Comparison of ENCODE assay signal across 8 cellular contexts in the genomic region with DNA sequence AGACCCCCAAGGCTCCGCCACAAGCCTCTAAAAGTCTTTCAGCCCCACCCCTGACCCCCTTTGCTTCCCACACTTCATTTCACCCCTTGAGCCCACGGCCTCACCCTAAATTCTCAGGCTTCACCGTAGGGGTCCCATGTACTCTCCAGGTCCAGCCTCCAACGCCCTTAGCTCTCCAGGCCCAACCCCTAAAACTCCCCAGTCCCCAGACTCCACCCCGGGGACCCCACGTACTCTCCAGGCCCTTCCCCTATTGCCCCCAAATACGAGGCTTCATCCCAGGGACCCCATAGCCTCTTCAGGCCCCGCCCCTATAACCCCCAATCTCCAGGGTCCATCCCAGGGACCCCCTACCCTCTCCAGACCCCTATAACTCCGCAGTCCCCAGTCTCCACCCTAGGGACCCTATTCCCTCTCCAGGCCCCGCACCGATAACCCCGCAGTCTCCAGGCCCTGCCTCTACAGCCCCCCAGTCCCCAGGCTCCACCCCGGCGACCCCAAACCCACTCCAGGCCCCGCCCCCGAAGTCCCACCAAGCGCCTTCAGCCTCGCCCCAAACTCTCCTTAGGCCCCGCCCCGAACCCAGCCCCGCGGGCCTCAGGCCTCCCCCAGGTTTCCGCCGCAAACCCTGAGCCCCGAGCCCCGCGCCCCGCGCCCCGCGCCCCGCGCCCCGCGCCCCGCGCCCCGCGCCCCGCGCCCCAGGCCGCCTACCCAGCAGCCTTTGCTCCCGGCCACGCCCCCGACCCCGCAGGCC. TPM values are rescaled to one million over a fixed set of nuclear protein-coding genes. Genes with fewer than 3 reads are reported as not detected.
DNase-seq lines count a peak whose midpoint lies in the region; ATAC-seq and TF ChIP-seq lines count a peak whose summit lies in the region.

No MANE protein-coding gene starts in this region.

- H3K27ac Mint-ChIP-seq in HFFc6 = peak overlapping the region; percentile 83

- H3K9me3 ChIP-seq in SK-N-MC (ENCODE audit: low read depth, low read length) (no peaks in the 10 kb centered on the region), esophagus muscularis mucosa (no peaks in the 10 kb centered on the region), neuron (ENCODE audit: low read length) (no peaks in the 10 kb centered on the region)

- peak overlapping the region; percentile 92 for H3K4me3 Mint-ChIP-seq in HFFc6

- peak overlapping the region; percentile 95 for H2AFZ ChIP-seq in neuron (ENCODE audit: low read depth, low read length)

- no peak for TF ChIP-seq POLR2A in esophagus muscularis mucosa (IDR thresholded peaks at IDR 0.05; ENCODE audit: low read depth)

- H3K4me3 ChIP-seq in SK-N-MC (peak overlapping the region; percentile 97), esophagus muscularis mucosa (peak overlapping the region; percentile 83 to 100 (median 90)), neuron (ENCODE audit: low read length) (peak overlapping the region; percentile 98)

- no peak for ATAC-seq in HG03520 (IDR thresholded peaks at IDR 0.05; ENCODE audit: unreplicated experiment)

- no peaks in the 10 kb centered on the region for H3K27me3 ChIP-seq in esophagus muscularis mucosa
- no peaks in the 10 kb centered on the region for H3K27me3 ChIP-seq in neuron (ENCODE audit: insufficient read depth, low read length)

- H3K9me3 Mint-ChIP-seq in HFFc6 = no peaks in the 10 kb centered on the region

- H3K27ac ChIP-seq in SK-N-MC (peak overlapping the region; percentile 99), esophagus muscularis mucosa (replicated peaks in 1 of 4) (peak overlapping the region; percentile 89 to 94 (median 92))

- H3K27me3 Mint-ChIP-seq in HFFc6 (ENCODE audit: insufficient read depth) = peaks cover 7% of the 10 kb centered on the region

- peak; percentile 79 for DNase-seq in GM13977 (ENCODE audit: low spot score)
- DNase-seq in HFFc6 = no peak
- DNase-seq in SK-N-MC (ENCODE audit: low read depth, low spot score) = no peak
- DNase-seq in esophagus muscularis mucosa (ENCODE audit: extremely low spot score) = no peak
- no peak for DNase-seq in ecto neural progenitor cell (ENCODE audit: low spot score)
- DNase-seq in DMS79 (lab: John Stamatoyannopoulos, UW) = no peak

- no peaks in the 10 kb centered on the region for H3K4me1 Mint-ChIP-seq in HFFc6 (ENCODE audit: low read depth)

- peak overlapping the region; percentile 98 for H3K9ac ChIP-seq in SK-N-MC (ENCODE audit: insufficient read length)

- H3K36me3 Mint-ChIP-seq in HFFc6 (ENCODE audit: low read depth) = no peaks in the 10 kb centered on the region; the same call in 1 of the 2 replicates

- in situ Hi-C loops in GM13977 (cut with MboI; ENCODE audit: low pct_unique_long_range_greater_than_20kb, low sequenced_read_pairs, unreplicated experiment) = no loop called here

- WGBS in esophagus muscularis mucosa = 7% methylated on average over 15 of the region's 46 CpGs

- TF ChIP-seq CTCF in GM13977 (IDR thresholded peaks at IDR 0.05; ENCODE audit: extremely low read depth, insufficient read depth, missing control alignments) (no peak), HFFc6 (IDR thresholded peaks at IDR 0.05) (no peak), esophagus muscularis mucosa (IDR thresholded peaks at IDR 0.05) (no peak)

- TF ChIP-seq EP300 in esophagus muscularis mucosa (IDR thresholded peaks at IDR 0.05) = no peak

- intact Hi-C loops in esophagus muscularis mucosa (cut with DNase I) = no loop called here

- peaks cover 5 to 31% (median 19%) of the 10 kb centered on the region in 4 donors for H3K4me1 ChIP-seq in esophagus muscularis mucosa
- peaks cover 5% of the 10 kb centered on the region for H3K4me1 ChIP-seq in neuron (ENCODE audit: insufficient read depth, low read length)

- H3K36me3 ChIP-seq in SK-N-MC (ENCODE audit: insufficient read depth, low read length) = peaks cover 17% of the 10 kb centered on the region; the same call in 1 of the 2 replicates
- H3K36me3 ChIP-seq in esophagus muscularis mucosa = peaks cover 20 to 47% (median 40%) of the 10 kb centered on the region in 4 donors
- peaks cover 40% of the 10 kb centered on the region for H3K36me3 ChIP-seq in neuron (ENCODE audit: insufficient read depth, low read length)

RNA-seq across cellular contexts. Expression of a gene that starts 0.6 kb away (rescaled TPM):
- 10 to 100 TPM; 58.1 to 91.0 (median 70.9) TPM for total RNA-seq in HFFc6 (2021; fragmentation: NEBNext Ultra II Directional; extraction: Animal tissue kit (Norgen Biotek cat#: 25700))
- total RNA-seq in esophagus muscularis mucosa = 10 to 100 TPM; 26.3 to 50.9 (median 37.2) TPM

RNA-seq across cellular contexts. Expression of a gene that starts 0.9 kb away (rescaled TPM):
- total RNA-seq in HFFc6 (2021; fragmentation: NEBNext Ultra II Directional; extraction: Animal tissue kit (Norgen Biotek cat#: 25700)) = not detected
- not detected for total RNA-seq in esophagus muscularis mucosa

RNA-seq across cellular contexts. Expression of a gene that starts 20.6 kb away (rescaled TPM):
- 10 to 100 TPM; 41.9 to 53.4 (median 45.9) TPM for total RNA-seq in HFFc6 (2021; fragmentation: NEBNext Ultra II Directional; extraction: Animal tissue kit (Norgen Biotek cat#: 25700))
- 10 to 100 TPM; 32.0 to 52.5 (median 40.0) TPM for total RNA-seq in esophagus muscularis mucosa

RNA-seq across cellular contexts. Expression of a gene that starts 24.7 kb away (rescaled TPM):
- total RNA-seq in HFFc6 (2021; fragmentation: NEBNext Ultra II Directional; extraction: Animal tissue kit (Norgen Biotek cat#: 25700)) = not detected
- total RNA-seq in esophagus muscularis mucosa = not detected

RNA-seq across cellular contexts. Expression of a gene that starts 33.0 kb away (rescaled TPM):
- total RNA-seq in HFFc6 (2021; fragmentation: NEBNext Ultra II Directional; extraction: Animal tissue kit (Norgen Biotek cat#: 25700)) = 1 to 10 TPM in 3 of 6 experiments, under 1 TPM in 3; 0.84 to 1.7 (median 0.98) TPM
- total RNA-seq in esophagus muscularis mucosa = 1,000 to 10,000 TPM in 1 of 4 donors, 100 to 1,000 TPM in 3; 298 to 1,068 (median 643) TPM
